8 cellular contexts compared by ENCODE assay signal in genomic region chr7:98105942-98106544, GRCh38. TPM values are rescaled to one million over a fixed set of nuclear protein-coding genes. Genes with fewer than 3 reads are reported as not detected.
DNase-seq lines count a peak whose midpoint lies in the region; ATAC-seq, FAIRE-seq and TF ChIP-seq lines count a peak whose summit lies in the region.

No MANE protein-coding gene starts in this region.

- peak overlapping the region in 1 of 2 donors; percentile 95 for H3K4me3 Mint-ChIP-seq in stimulated activated naive CD8-positive, alpha-beta T cell treated with anti-CD3 and anti-CD28 coated beads, Interleukin-15, amount 100 ng/mL, for 72 hours

- CTCF ChIA-PET in H1 (lab: Charles Lee; ENCODE audit: partially characterized antibody), result interaction anchor here (0.7 to 3.6 kb wide), 19 partner anchors 9 to 90 kb away, joined by 3 to 95 read pairs (median 5); no protein-coding TSS in a partner anchor

- H4K5ac ChIP-seq in H1 (ENCODE audit: insufficient read length, low read depth, low read length), result no peak overlapping the region

- H4K20me1 ChIP-seq in H1 (replicated peaks in 1 of 2; ENCODE audit: control insufficient read depth in 1 of 2, insufficient read depth in 2 of 2, low read length in 2 of 2), result peaks cover 1 to 2% of the 10 kb centered on the region in 2 experiments

- no peak for TF ChIP-seq RAD21 in H1 (IDR thresholded peaks at IDR 0.05 in 1 of 2, conservative IDR thresholded peaks at IDR 0.05 in 1 of 2; ENCODE audit: low read depth in 2 of 2, low read length in 2 of 2)

- H3K4ac ChIP-seq in H1 (replicated peaks; ENCODE audit: insufficient read length, low read depth, low read length), result no peak overlapping the region

- no peak overlapping the region for H3K9ac ChIP-seq in H1 (replicated peaks in 1 of 4; ENCODE audit: extremely low read depth in 1 of 4, low read depth in 3 of 4, low read length in 3 of 4)

- no peak overlapping the region for H2BK15ac ChIP-seq in H1 (ENCODE audit: low read length)

- TF ChIP-seq EP300 in H1 (IDR thresholded peaks at IDR 0.05; ENCODE audit: borderline replicate concordance in 1 of 2, low read depth in 2 of 2, low read length in 2 of 2), result no peak

- DNase-seq in activated T-cell treated with anti-CD3 and anti-CD28 coated beads for 48 hours (ENCODE audit: low read depth) (peak; percentile 6), activated T-cell treated with anti-CD3 and anti-CD28 coated beads for 4 hours (no peak), SJCRH30 (no peak), H1 (ENCODE audit: low read depth in 1 of 2, low spot score in 2 of 2) (no peak), kidney glomerular epithelial cell (lab: John Stamatoyannopoulos, UW) (no peak), glomerular visceral epithelial cell (ENCODE audit: extremely low spot score) (no peak)
- peak; percentile 5 to 17 for DNase-seq in stimulated activated naive CD8-positive, alpha-beta T cell treated with anti-CD3 and anti-CD28 coated beads, Interleukin-15, amount 100 ng/mL, for 72 hours

- no peak overlapping the region for H2AK5ac ChIP-seq in H1 (ENCODE audit: low read depth, low read length)

- ATAC-seq in stimulated activated naive CD8-positive, alpha-beta T cell treated with anti-CD3 and anti-CD28 coated beads, Interleukin-15, amount 100 ng/mL, for 72 hours, result peak; percentile 32
- ATAC-seq in GM18873 (IDR thresholded peaks at IDR 0.05; ENCODE audit: low FRiP score, unreplicated experiment), result no peak

- H3K9me3 ChIP-seq in SJCRH30 (replicated peaks) (no peaks in the 10 kb centered on the region), H1 (ENCODE audit: insufficient read depth in 2 of 2, low read depth in 1 of 2, low read length in 1 of 2) (peaks cover 3 to 10% of the 10 kb centered on the region in 2 experiments; a peak in 3 of 4 replicates)

- H3K23ac ChIP-seq in H1 (ENCODE audit: insufficient read length), result no peak overlapping the region

- no peak overlapping the region for H2BK120ac ChIP-seq in H1 (replicated peaks; ENCODE audit: low read depth, low read length)

- no peak overlapping the region for H2BK20ac ChIP-seq in H1 (ENCODE audit: low read length)

- H4K8ac ChIP-seq in H1 (ENCODE audit: extremely low read depth, insufficient read depth, low read length), result peak overlapping the region; percentile 54; the same call in 1 of the 2 replicates

- no peak overlapping the region for H3K14ac ChIP-seq in H1 (ENCODE audit: insufficient read length)

- TF ChIP-seq POLR2A in H1 (IDR thresholded peaks at IDR 0.05; ENCODE audit: control extremely low read depth in 1 of 2, low read depth in 2 of 2, low read length in 2 of 2), result no peak

- WGBS in H1 (ENCODE audit: extremely low coverage in 1 of 2, insufficient coverage in 1 of 2, insufficient read length in 1 of 2, insufficient replicate concordance in 2 of 2, low coverage in 1 of 2, low lambda C conversion rate in 2 of 2, missing lambda C conversion rate in 1 of 2), 2 experiments, result 81% methylated on average over 6 of the region's 6 CpGs; no CpG with 5 or more reads in 1 of the 2 experiments

- H3K27me3 Mint-ChIP-seq in stimulated activated naive CD8-positive, alpha-beta T cell treated with anti-CD3 and anti-CD28 coated beads, Interleukin-15, amount 100 ng/mL, for 72 hours, result no peaks in the 10 kb centered on the region

- H3K27ac ChIP-seq in SJCRH30 (no peak overlapping the region), H1 (ENCODE audit: low read depth, low read length) (no peak overlapping the region)

- H3K4me3 ChIP-seq in SJCRH30, result peak overlapping the region; percentile 94; the same call in 1 of the 2 replicates
- 0 out of 8 replicates have a peak overlapping the region, but pooled peaks of 1 of the 4 experiments have one; percentile 88 for H3K4me3 ChIP-seq in H1 (ENCODE audit: extremely low read depth in 1 of 4, insufficient read depth in 2 of 4, low read depth in 3 of 4, low read length in 4 of 4)

- peaks cover 19% of the 10 kb centered on the region for H3K4me1 Mint-ChIP-seq in stimulated activated naive CD8-positive, alpha-beta T cell treated with anti-CD3 and anti-CD28 coated beads, Interleukin-15, amount 100 ng/mL, for 72 hours

- peak overlapping the region; percentile 71; the same call in 1 of the 2 replicates for H2AFZ ChIP-seq in H1 (ENCODE audit: low read length)

- no peaks in the 10 kb centered on the region for H3K36me3 ChIP-seq in SJCRH30
- H3K36me3 ChIP-seq in H1 (ENCODE audit: control insufficient read depth in 2 of 4, insufficient read depth in 4 of 4, low read length in 3 of 4), result no peaks in the 10 kb centered on the region

- FAIRE-seq in H1 (lab: Jason Lieb, UNC), result no peak

- H2BK5ac ChIP-seq in H1 (ENCODE audit: low read depth, low read length), result no peak overlapping the region

- no peak overlapping the region for H4K91ac ChIP-seq in H1 (replicated peaks; ENCODE audit: insufficient read length, low read length)

- TF ChIP-seq CTCF in H1 (IDR thresholded peaks at IDR 0.05; ENCODE audit: control extremely low read depth in 1 of 3, insufficient read depth in 1 of 3, low read depth in 1 of 3, low read length in 3 of 3), result no peak

- no peak overlapping the region for H3K27ac Mint-ChIP-seq in stimulated activated naive CD8-positive, alpha-beta T cell treated with anti-CD3 and anti-CD28 coated beads, Interleukin-15, amount 100 ng/mL, for 72 hours

- no peak overlapping the region for H3K4me2 ChIP-seq in H1 (ENCODE audit: insufficient read depth in 1 of 2, low read depth in 2 of 2, low read length in 2 of 2)

- H3K4me1 ChIP-seq in SJCRH30, result no peaks in the 10 kb centered on the region
- peaks cover 0 to 9% (median 5%) of the 10 kb centered on the region in 4 experiments; a peak in 5 of 7 replicates for H3K4me1 ChIP-seq in H1 (replicated peaks in 1 of 4; ENCODE audit: control insufficient read depth in 3 of 4, insufficient read depth in 4 of 4, low read length in 3 of 4)

- no peak overlapping the region for H2BK12ac ChIP-seq in H1 (ENCODE audit: low read depth, low read length)

- no peak overlapping the region for H3K56ac ChIP-seq in H1 (replicated peaks; ENCODE audit: insufficient read length, low read depth, low read length)

- H3K27me3 ChIP-seq in SJCRH30 (no peaks in the 10 kb centered on the region), H1 (replicated peaks in 1 of 4; ENCODE audit: control insufficient read depth in 3 of 4, extremely low read depth in 1 of 4, insufficient read depth in 3 of 4, low read length in 3 of 4) (no peaks in the 10 kb centered on the region)

- H3K79me1 ChIP-seq in H1 (ENCODE audit: low read depth, low read length), result no peaks in the 10 kb centered on the region; the same call in 1 of the 2 replicates

- H3K79me2 ChIP-seq in H1 (ENCODE audit: control insufficient read depth in 1 of 2, insufficient read depth in 2 of 2, low read length in 2 of 2), result peaks cover 4 to 37% of the 10 kb centered on the region in 2 experiments; a peak in 3 of 4 replicates

- no peaks in the 10 kb centered on the region for H3K23me2 ChIP-seq in H1 (ENCODE audit: low read depth, low read length)

- POLR2A ChIA-PET in H1 (lab: Charles Lee; ENCODE audit: partially characterized antibody), result interaction anchor here (0.8 kb wide), 1 partner anchor 11 kb away, joined by 3 read pairs; no protein-coding TSS in a partner anchor

- H3K9me3 Mint-ChIP-seq in stimulated activated naive CD8-positive, alpha-beta T cell treated with anti-CD3 and anti-CD28 coated beads, Interleukin-15, amount 100 ng/mL, for 72 hours, result peaks cover 2 to 8% of the 10 kb centered on the region in 2 donors

- no peak overlapping the region for H3K18ac ChIP-seq in H1 (ENCODE audit: extremely low read depth, low read length)

TF ChIP-seq in H1, 55 proteins besides CTCF, POLR2A, EP300 and RAD21:
- TF ChIP-seq SAP30 (IDR thresholded peaks at IDR 0.05; ENCODE audit: insufficient read depth, insufficient replicate concordance, low read length) (no peak), TEAD4 (IDR thresholded peaks at IDR 0.05; ENCODE audit: low read depth, low read length) (no peak), SIX5 (IDR thresholded peaks at IDR 0.05; ENCODE audit: low read depth, low read length) (no peak), CHD2 (IDR thresholded peaks at IDR 0.05; ENCODE audit: low read length) (no peak), PHF8 (conservative IDR thresholded peaks at IDR 0.05; ENCODE audit: low read depth, low read length) (no peak), RXRA (IDR thresholded peaks at IDR 0.05; ENCODE audit: insufficient read depth, low read depth, low read length) (no peak), MAFK (IDR thresholded peaks at IDR 0.05; ENCODE audit: low read depth, low read length) (no peak), SP2 (IDR thresholded peaks at IDR 0.05; ENCODE audit: low read length) (no peak)

RNA-seq across cellular contexts. Expression of gene LMTK2, which starts 0.6 kb away (rescaled TPM):
- 15.9 and 16.1 TPM in 2 replicates for total RNA-seq in SJCRH30 (2014; rRNA removed; shearing (Covaris generic))
- 26.8 and 30.7 TPM in 2 replicates for total RNA-seq in H1 (2021; fragmentation: NEBNext Ultra II Directional; extraction: Animal tissue kit (Norgen Biotek cat#: 25700))
- 9.7 and 11.3 TPM in 2 replicates for polyA plus RNA-seq in H1 (2011; rRNA removed)
- 8.8 TPM for polyA plus RNA-seq in H1 (2011; cell fraction: cytosol; rRNA removed)
- 15.7 TPM for polyA plus RNA-seq in H1 (2011; cell fraction: nucleus; rRNA removed)
- 11.1 to 13.4 TPM (median 12.7 TPM) in 4 replicates for polyA plus RNA-seq in H1 (2012, experiment 1 of 2)
- 3.1 TPM for polyA plus RNA-seq in H1 (2012, experiment 2 of 2)
- 17.8 TPM for polyA plus RNA-seq in H1 (2013, experiment 1 of 2)
- 19.3 TPM for polyA plus RNA-seq in H1 (2013, experiment 2 of 2)
- polyA minus RNA-seq in H1 (2011; rRNA and poly(A)+ RNA removed), result 18.6 and 20.3 TPM in 2 replicates
- 17.8 TPM for polyA minus RNA-seq in H1 (2011; cell fraction: cytosol; rRNA and poly(A)+ RNA removed)
- polyA minus RNA-seq in H1 (2011; cell fraction: nucleus; rRNA and poly(A)+ RNA removed), result 20.2 TPM

Comparison
In these comparisons a context has a peak if more than half of its experiments do, and no peak if none do; other contexts are left out.
1. DNase-seq: peak in activated T-cell treated with anti-CD3 and anti-CD28 coated beads for 48 hours (single experiment) and stimulated activated naive CD8-positive, alpha-beta T cell treated with anti-CD3 and anti-CD28 coated beads, Interleukin-15, amount 100 ng/mL, for 72 hours (2 of 2); none in activated T-cell treated with anti-CD3 and anti-CD28 coated beads for 4 hours (single experiment), SJCRH30 (0 of 2), H1 (0 of 2), kidney glomerular epithelial cell (single experiment) and glomerular visceral epithelial cell (single experiment).